Comparison of ENCODE assay signal across 1 cellular context in the genomic region with DNA sequence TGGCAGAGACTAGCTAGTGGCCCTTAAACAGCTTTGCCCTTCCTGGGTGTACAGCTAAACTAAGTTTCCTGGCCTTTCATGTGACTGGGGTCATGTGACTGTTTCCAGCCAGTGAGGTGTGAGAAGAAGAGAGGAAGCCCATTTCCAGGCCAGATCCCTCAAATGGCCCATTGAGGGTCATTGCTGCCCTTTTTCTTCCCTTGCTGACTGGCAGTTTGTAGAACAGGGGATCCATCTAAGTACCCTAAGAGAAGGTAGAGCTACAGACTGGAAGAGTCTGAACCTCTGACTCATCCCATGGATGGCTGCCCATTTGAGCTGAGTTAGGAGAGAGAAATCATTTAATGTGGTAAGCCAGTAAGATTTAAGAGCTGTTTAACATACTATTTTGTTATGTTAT.
A peak's percentile ranks its signal among the peaks of the same experiment; 100 is the strongest.
TF ChIP-seq lines count a peak whose summit lies in the region.

No MANE protein-coding gene starts in this region.

TF ChIP-seq in K562, 482 proteins besides CTCF, POLR2A, EP300 and RAD21 (continued from another document):
- TF ChIP-seq, protein P1, sequence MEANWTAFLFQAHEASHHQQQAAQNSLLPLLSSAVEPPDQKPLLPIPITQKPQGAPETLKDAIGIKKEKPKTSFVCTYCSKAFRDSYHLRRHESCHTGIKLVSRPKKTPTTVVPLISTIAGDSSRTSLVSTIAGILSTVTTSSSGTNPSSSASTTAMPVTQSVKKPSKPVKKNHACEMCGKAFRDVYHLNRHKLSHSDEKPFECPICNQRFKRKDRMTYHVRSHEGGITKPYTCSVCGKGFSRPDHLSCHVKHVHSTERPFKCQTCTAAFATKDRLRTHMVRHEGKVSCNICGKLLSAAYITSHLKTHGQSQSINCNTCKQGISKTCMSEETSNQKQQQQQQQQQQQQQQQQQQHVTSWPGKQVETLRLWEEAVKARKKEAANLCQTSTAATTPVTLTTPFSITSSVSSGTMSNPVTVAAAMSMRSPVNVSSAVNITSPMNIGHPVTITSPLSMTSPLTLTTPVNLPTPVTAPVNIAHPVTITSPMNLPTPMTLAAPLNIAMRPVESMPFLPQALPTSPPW (CRISPR knock-in tag; IDR thresholded peaks at IDR 0.05) = 0 out of 2 replicates have a peak, but pooled peaks have one; percentile 28
- TF ChIP-seq MAZ (CRISPR knock-in tag; conservative IDR thresholded peaks at IDR 0.05 in 1 of 2, IDR thresholded peaks at IDR 0.05 in 1 of 2) (peak in 1 of 2 experiments; percentile 26; a peak in 1 of 4 replicates), WHSC1 (IDR thresholded peaks at IDR 0.05; ENCODE audit: low read length) (no peak), PRPF4 (IDR thresholded peaks at IDR 0.05; ENCODE audit: insufficient read depth, low read depth, low read length, poor library complexity, severe bottlenecking) (no peak), SUPT5H (IDR thresholded peaks at IDR 0.05) (no peak), SPI1 (IDR thresholded peaks at IDR 0.05; ENCODE audit: borderline replicate concordance, low read depth, low read length) (peak; percentile 77)
- TF ChIP-seq, protein P2, sequence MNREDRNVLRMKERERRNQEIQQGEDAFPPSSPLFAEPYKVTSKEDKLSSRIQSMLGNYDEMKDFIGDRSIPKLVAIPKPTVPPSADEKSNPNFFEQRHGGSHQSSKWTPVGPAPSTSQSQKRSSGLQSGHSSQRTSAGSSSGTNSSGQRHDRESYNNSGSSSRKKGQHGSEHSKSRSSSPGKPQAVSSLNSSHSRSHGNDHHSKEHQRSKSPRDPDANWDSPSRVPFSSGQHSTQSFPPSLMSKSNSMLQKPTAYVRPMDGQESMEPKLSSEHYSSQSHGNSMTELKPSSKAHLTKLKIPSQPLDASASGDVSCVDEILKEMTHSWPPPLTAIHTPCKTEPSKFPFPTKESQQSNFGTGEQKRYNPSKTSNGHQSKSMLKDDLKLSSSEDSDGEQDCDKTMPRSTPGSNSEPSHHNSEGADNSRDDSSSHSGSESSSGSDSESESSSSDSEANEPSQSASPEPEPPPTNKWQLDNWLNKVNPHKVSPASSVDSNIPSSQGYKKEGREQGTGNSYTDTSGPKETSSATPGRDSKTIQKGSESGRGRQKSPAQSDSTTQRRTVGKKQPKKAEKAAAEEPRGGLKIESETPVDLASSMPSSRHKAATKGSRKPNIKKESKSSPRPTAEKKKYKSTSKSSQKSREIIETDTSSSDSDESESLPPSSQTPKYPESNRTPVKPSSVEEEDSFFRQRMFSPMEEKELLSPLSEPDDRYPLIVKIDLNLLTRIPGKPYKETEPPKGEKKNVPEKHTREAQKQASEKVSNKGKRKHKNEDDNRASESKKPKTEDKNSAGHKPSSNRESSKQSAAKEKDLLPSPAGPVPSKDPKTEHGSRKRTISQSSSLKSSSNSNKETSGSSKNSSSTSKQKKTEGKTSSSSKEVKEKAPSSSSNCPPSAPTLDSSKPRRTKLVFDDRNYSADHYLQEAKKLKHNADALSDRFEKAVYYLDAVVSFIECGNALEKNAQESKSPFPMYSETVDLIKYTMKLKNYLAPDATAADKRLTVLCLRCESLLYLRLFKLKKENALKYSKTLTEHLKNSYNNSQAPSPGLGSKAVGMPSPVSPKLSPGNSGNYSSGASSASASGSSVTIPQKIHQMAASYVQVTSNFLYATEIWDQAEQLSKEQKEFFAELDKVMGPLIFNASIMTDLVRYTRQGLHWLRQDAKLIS (CRISPR knock-in tag; IDR thresholded peaks at IDR 0.05) = no peak
- TF ChIP-seq, protein P3, sequence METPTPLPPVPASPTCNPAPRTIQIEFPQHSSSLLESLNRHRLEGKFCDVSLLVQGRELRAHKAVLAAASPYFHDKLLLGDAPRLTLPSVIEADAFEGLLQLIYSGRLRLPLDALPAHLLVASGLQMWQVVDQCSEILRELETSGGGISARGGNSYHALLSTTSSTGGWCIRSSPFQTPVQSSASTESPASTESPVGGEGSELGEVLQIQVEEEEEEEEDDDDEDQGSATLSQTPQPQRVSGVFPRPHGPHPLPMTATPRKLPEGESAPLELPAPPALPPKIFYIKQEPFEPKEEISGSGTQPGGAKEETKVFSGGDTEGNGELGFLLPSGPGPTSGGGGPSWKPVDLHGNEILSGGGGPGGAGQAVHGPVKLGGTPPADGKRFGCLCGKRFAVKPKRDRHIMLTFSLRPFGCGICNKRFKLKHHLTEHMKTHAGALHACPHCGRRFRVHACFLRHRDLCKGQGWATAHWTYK (CRISPR knock-in tag; IDR thresholded peaks at IDR 0.05) = peak; percentile 51; the same call in 1 of the 2 replicates
- TF ChIP-seq, protein P4, sequence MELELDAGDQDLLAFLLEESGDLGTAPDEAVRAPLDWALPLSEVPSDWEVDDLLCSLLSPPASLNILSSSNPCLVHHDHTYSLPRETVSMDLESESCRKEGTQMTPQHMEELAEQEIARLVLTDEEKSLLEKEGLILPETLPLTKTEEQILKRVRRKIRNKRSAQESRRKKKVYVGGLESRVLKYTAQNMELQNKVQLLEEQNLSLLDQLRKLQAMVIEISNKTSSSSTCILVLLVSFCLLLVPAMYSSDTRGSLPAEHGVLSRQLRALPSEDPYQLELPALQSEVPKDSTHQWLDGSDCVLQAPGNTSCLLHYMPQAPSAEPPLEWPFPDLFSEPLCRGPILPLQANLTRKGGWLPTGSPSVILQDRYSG (tag; conservative IDR thresholded peaks at IDR 0.05; ENCODE audit: low read depth) = 0 out of 2 replicates have a peak, but pooled peaks have one; percentile 51
TF ChIP-seq in K562: peak in this region for 40.
